22 cellular contexts compared by ENCODE assay signal in genomic region chr12:25623816-25624215, GRCh38.
"Had no signal": no experiment of that assay in that cellular context is flagged by ENCODE, and none has a peak within 500 bp of the region (broad histone marks: within the 10 kb centered on the region; RNA-seq: fewer than 3 reads in every experiment).

No MANE protein-coding gene starts in this region.

- H3K4me1 Mint-ChIP-seq: stimulated activated effector memory CD8-positive, alpha-beta T cell treated with anti-CD3 and anti-CD28 coated beads, Interleukin-12 subunit alpha, Interleukin-12 subunit beta, amount 100 ng/mL, for 72 hours had no signal

- H3K27ac Mint-ChIP-seq: naive thymus-derived CD4-positive, alpha-beta T cell; nephron progenitor cell; stimulated activated effector memory CD8-positive, alpha-beta T cell treated with anti-CD3 and anti-CD28 coated beads, Interleukin-12 subunit alpha, Interleukin-12 subunit beta, amount 100 ng/mL, for 72 hours; type B pancreatic cell had no signal

- H3K9me3 Mint-ChIP-seq: nephron progenitor cell, type B pancreatic cell had no signal

- H3K4me3 ChIP-seq: colonic mucosa, esophagus muscularis mucosa, hepatocyte, psoas muscle, right lobe of liver, suprapubic skin, thyroid gland, uterus had no signal

- H2AFZ ChIP-seq: hepatocyte had no signal

- H3K4me2 ChIP-seq: hepatocyte had no signal

- H3K79me2 ChIP-seq: hepatocyte had no signal

- H3K27me3 Mint-ChIP-seq: type B pancreatic cell had no signal

- H3K36me3 ChIP-seq: colonic mucosa, esophagus muscularis mucosa, neutrophil, right lobe of liver, suprapubic skin, thyroid gland, uterus had no signal

- H3K27ac ChIP-seq: colonic mucosa, epithelial cell of prostate, esophagus muscularis mucosa, hepatocyte, neutrophil, psoas muscle, right lobe of liver, suprapubic skin, thyroid gland, uterus had no signal

- H3K4me1 ChIP-seq: colonic mucosa, esophagus muscularis mucosa, psoas muscle, right lobe of liver, suprapubic skin, thyroid gland, uterus had no signal

- DNase-seq: colonic mucosa; effector CD4-positive, alpha-beta T cell; foreskin melanocyte; head of caudate nucleus; kidney glomerular epithelial cell; naive thymus-derived CD4-positive, alpha-beta T cell; nephron progenitor cell; psoas muscle; retina; right lobe of liver; stimulated activated CD4-positive, alpha-beta T cell treated with anti-CD3 and anti-CD28 coated beads, Interleukin-4, amount 100 ng/mL, for 1 hour; stimulated activated CD8-positive, alpha-beta memory T cell treated with anti-CD3 and anti-CD28 coated beads, Interleukin-4, amount 100 ng/mL, for 48 hours; stimulated activated naive CD8-positive, alpha-beta T cell treated with anti-CD3 and anti-CD28 coated beads, Interleukin-15, Interleukin-2, amounts not matched to agents 100 U/mL and 50 U/mL, for 24 hours; thyroid gland; uterus had no signal

- H3K4me3 Mint-ChIP-seq: naive thymus-derived CD4-positive, alpha-beta T cell; nephron progenitor cell; stimulated activated effector memory CD8-positive, alpha-beta T cell treated with anti-CD3 and anti-CD28 coated beads, Interleukin-12 subunit alpha, Interleukin-12 subunit beta, amount 100 ng/mL, for 72 hours; type B pancreatic cell had no signal

- H3K36me3 Mint-ChIP-seq: stimulated activated effector memory CD8-positive, alpha-beta T cell treated with anti-CD3 and anti-CD28 coated beads, Interleukin-12 subunit alpha, Interleukin-12 subunit beta, amount 100 ng/mL, for 72 hours; type B pancreatic cell had no signal

- H3K9me3 ChIP-seq: colonic mucosa, esophagus muscularis mucosa, neutrophil, psoas muscle, right lobe of liver, suprapubic skin, thyroid gland, uterus had no signal

- H3K27me3 ChIP-seq: colonic mucosa, esophagus muscularis mucosa, hepatocyte, neutrophil, right lobe of liver, suprapubic skin, thyroid gland, uterus had no signal
